8 cellular contexts compared by ENCODE assay signal in genomic region chr9:92764988-92765936, GRCh38. TPM values are rescaled to one million over a fixed set of nuclear protein-coding genes. Genes with fewer than 3 reads are reported as not detected.
A peak's percentile ranks its signal among the peaks of the same experiment; 100 is the strongest.
DNase-seq lines count a peak whose midpoint lies in the region; ATAC-seq and TF ChIP-seq lines count a peak whose summit lies in the region.

No MANE protein-coding gene starts in this region.

- H3K4me1 Mint-ChIP-seq in CD14-positive monocyte = peaks cover 63% of the 10 kb centered on the region

- ATAC-seq in GM19324 (IDR thresholded peaks at IDR 0.05; ENCODE audit: low FRiP score, unreplicated experiment) (peak; percentile 63), HG03460 (IDR thresholded peaks at IDR 0.05; ENCODE audit: unreplicated experiment) (peak; percentile 86)

- H3K4me3 Mint-ChIP-seq in CD14-positive monocyte = peak overlapping the region; percentile 91 to 92

- peak overlapping the region; percentile 99 for H3K27ac ChIP-seq in colonic mucosa

- peaks cover 15% of the 10 kb centered on the region for H3K4me1 ChIP-seq in colonic mucosa

- DNase-seq in CD14-positive monocyte (ENCODE audit: low spot score) = peak; percentile 97
- peak; percentile 97 to 99 for DNase-seq in NCI-H524 (lab: John Stamatoyannopoulos, UW)
- peak; percentile 98 for DNase-seq in activated CD4-positive, alpha-beta T cell treated with anti-CD3 and anti-CD28 coated beads for 48 hours
- peak; percentile 97 for DNase-seq in colonic mucosa
- DNase-seq in left kidney (ENCODE audit: low read depth, low spot score) = peak; percentile 100
- DNase-seq in stimulated activated CD4-positive, alpha-beta T cell treated with anti-CD3 and anti-CD28 coated beads, Interleukin-1b, Interleukin-23, amount 100 ng/mL, for 48 hours = peak; percentile 98

- H3K27ac Mint-ChIP-seq in CD14-positive monocyte = peak overlapping the region; percentile 91 to 98 (median 97)

- H3K9me3 Mint-ChIP-seq in CD14-positive monocyte = peaks cover 0 to 3% (median 0%) of the 10 kb centered on the region in 7 donors

- H3K36me3 ChIP-seq in colonic mucosa = no peaks in the 10 kb centered on the region

- peak overlapping the region; percentile 80 for H3K4me3 ChIP-seq in colonic mucosa

- H3K9me3 ChIP-seq in colonic mucosa = no peaks in the 10 kb centered on the region

- H3K9ac ChIP-seq in colonic mucosa (ENCODE audit: low read depth in 2 of 2, low read length in 2 of 2) = peak overlapping the region; percentile 73 to 97

- H3K36me3 Mint-ChIP-seq in CD14-positive monocyte = no peaks in the 10 kb centered on the region

- intact Hi-C loops in CD14-positive monocyte (cut with micrococcal nuclease) = loop anchor here (2.0 to 10.0 kb wide), 6 partner anchors 24 to 800 kb away; partner anchors contain the start of genes CARD19 (in 2 of the 2), CENPP (in 1 of the 2), IPPK (in 1 of the 2) and NOL8 (in 1 of the 2)
- intact Hi-C loops in colonic mucosa (cut with DNase I) = no loop called here

- peaks cover 0 to 4% (median 0%) of the 10 kb centered on the region in 3 donors for H3K27me3 Mint-ChIP-seq in CD14-positive monocyte (ENCODE audit: low read depth in 3 of 3)

- peak; percentile 99 for TF ChIP-seq CTCF in CD14-positive monocyte (IDR thresholded peaks at IDR 0.05)
- TF ChIP-seq CTCF in colonic mucosa (IDR thresholded peaks at IDR 0.05) = peak; percentile 98

- H3K27me3 ChIP-seq in colonic mucosa = no peaks in the 10 kb centered on the region

RNA-seq across cellular contexts. Expression of gene BICD2, which starts 0.6 kb away (rescaled TPM):
- 10 to 100 TPM; 13.8 to 25.6 TPM for polyA plus RNA-seq in CD14-positive monocyte
- total RNA-seq in colonic mucosa = 1 to 10 TPM; 6.2 to 9.8 TPM

Comparison
In these comparisons a context has a peak if more than half of its experiments do, and no peak if none do; other contexts are left out.
1. Peak in every context shown above with its lines: DNase-seq, ATAC-seq, H3K4me3 ChIP-seq and H3K27ac ChIP-seq.